ENCODE assay signal across 8 cellular contexts in genomic region chr1:38872401-38873026, GRCh38. TPM values are rescaled to one million over a fixed set of nuclear protein-coding genes. Genes with fewer than 3 reads are reported as not detected.
DNase-seq lines count a peak whose midpoint lies in the region; ATAC-seq and TF ChIP-seq lines count a peak whose summit lies in the region.

No MANE protein-coding gene starts in this region.

- H3K36me3 Mint-ChIP-seq in activated naive CD4-positive, alpha-beta T cell treated with anti-CD3 and anti-CD28 coated beads, Interleukin-2, amount 10 ng/mL, durations not matched to agents 7 days and 5 days, result peaks cover 17% of the 10 kb centered on the region

- peak overlapping the region; percentile 69 to 86 (median 77) for H3K27ac ChIP-seq in gastrocnemius medialis

- H3K9me3 Mint-ChIP-seq in activated naive CD4-positive, alpha-beta T cell treated with anti-CD3 and anti-CD28 coated beads, Interleukin-2, amount 10 ng/mL, durations not matched to agents 7 days and 5 days, result no peaks in the 10 kb centered on the region

- H3K27ac Mint-ChIP-seq in activated naive CD4-positive, alpha-beta T cell treated with anti-CD3 and anti-CD28 coated beads, Interleukin-2, amount 10 ng/mL, durations not matched to agents 7 days and 5 days, result peak overlapping the region; percentile 60

- CTCF ChIA-PET in HEK293T (lab: Yijun Ruan, JAX), result no interaction called here
- CTCF ChIA-PET in activated naive CD4-positive, alpha-beta T cell treated with anti-CD3 and anti-CD28 coated beads, Interleukin-2, amount 10 ng/mL, durations not matched to agents 7 days and 5 days (lab: Charles Lee), result interaction anchor here (1.0 kb wide), 1 partner anchor 220 kb away, joined by 3 read pairs; no protein-coding TSS in a partner anchor

- DNase-seq in GM13976 (ENCODE audit: low spot score) (peak; percentile 52), HEK293T (ENCODE audit: extremely low spot score) (peak; percentile 26), NB4 (ENCODE audit: low read depth) (peak; percentile 49), left ventricle myocardium superior (peak; percentile 34), gastrocnemius medialis (no peak), iPS-NIHi7 (ENCODE audit: extremely low spot score) (no peak), COR-L47 (lab: John Stamatoyannopoulos, UW) (no peak)
- peak; percentile 53 for DNase-seq in activated naive CD4-positive, alpha-beta T cell treated with anti-CD3 and anti-CD28 coated beads, Interleukin-2, amount 10 ng/mL, durations not matched to agents 7 days and 5 days

- no peak for TF ChIP-seq POLR2A in NB4 (IDR thresholded peaks at IDR 0.05; ENCODE audit: extremely low read depth, insufficient read length)
- TF ChIP-seq POLR2A in gastrocnemius medialis (IDR thresholded peaks at IDR 0.05), result no peak

- H3K4me1 Mint-ChIP-seq in activated naive CD4-positive, alpha-beta T cell treated with anti-CD3 and anti-CD28 coated beads, Interleukin-2, amount 10 ng/mL, durations not matched to agents 7 days and 5 days, result peaks cover 44% of the 10 kb centered on the region

- H3K36me3 ChIP-seq in gastrocnemius medialis, result no peaks in the 10 kb centered on the region

- intact Hi-C loops in left ventricle myocardium superior (cut with micrococcal nuclease) (no loop called here), gastrocnemius medialis (cut with DNase I; ENCODE audit: low total_unique reads) (loop anchor here (1.0 to 2.0 kb wide), 3 partner anchors 13 to 154 kb away; partner anchors contain the start of genes AKIRIN1, NDUFS5 and RRAGC)

- in situ Hi-C loops in GM13976 (cut with MboI; ENCODE audit: low sequenced_read_pairs, unreplicated experiment), result no loop called here
- in situ Hi-C loops in gastrocnemius medialis (cut with MboI; ENCODE audit: low sequenced_read_pairs in 4 of 4), result loop anchor here in 3 of 4 donors (25.0 kb wide), 2 partner anchors 140 to 215 kb away; no protein-coding TSS in a partner anchor

- POLR2A ChIA-PET in HEK293T (lab: Yijun Ruan, JAX), result interaction anchor here (0.7 to 2.4 kb wide), 5 partner anchors 10 to 784 kb away, joined by 3 to 11 read pairs (median 4); partner anchors contain the start of genes NDUFS5 and RRAGC

- TF ChIP-seq CTCF in GM13976 (IDR thresholded peaks at IDR 0.05; ENCODE audit: borderline replicate concordance, control extremely low read depth, extremely low read depth, insufficient read depth, missing control alignments) (no peak), NB4 (IDR thresholded peaks at IDR 0.05; ENCODE audit: low read depth, low read length) (no peak), gastrocnemius medialis (IDR thresholded peaks at IDR 0.05 in 4 of 5, conservative IDR thresholded peaks at IDR 0.05 in 1 of 5) (no peak)

- H3K9me3 ChIP-seq in gastrocnemius medialis, result no peaks in the 10 kb centered on the region

- ATAC-seq in left ventricle myocardium superior, result no peak
- peak in 1 of 2 donors; percentile 4 for ATAC-seq in gastrocnemius medialis

- H3K4me1 ChIP-seq in gastrocnemius medialis, result peaks cover 24 to 25% of the 10 kb centered on the region in 2 donors

- peak overlapping the region; percentile 92 for H3K4me3 Mint-ChIP-seq in activated naive CD4-positive, alpha-beta T cell treated with anti-CD3 and anti-CD28 coated beads, Interleukin-2, amount 10 ng/mL, durations not matched to agents 7 days and 5 days

- H3K4me3 ChIP-seq in NB4 (ENCODE audit: low read depth, low read length) (peak overlapping the region; percentile 87), gastrocnemius medialis (peak overlapping the region; percentile 69 to 95 (median 73))

- no peaks in the 10 kb centered on the region for H3K27me3 ChIP-seq in gastrocnemius medialis

- H3K27me3 Mint-ChIP-seq in activated naive CD4-positive, alpha-beta T cell treated with anti-CD3 and anti-CD28 coated beads, Interleukin-2, amount 10 ng/mL, durations not matched to agents 7 days and 5 days, result no peaks in the 10 kb centered on the region

TF ChIP-seq in HEK293T, 16 proteins besides CTCF, POLR2A, EP300 and RAD21:
- TF ChIP-seq PKNOX1 (IDR thresholded peaks at IDR 0.05), result no peak
- TF ChIP-seq SP1 (IDR thresholded peaks at IDR 0.05), result no peak
- TF ChIP-seq L3MBTL2 (conservative IDR thresholded peaks at IDR 0.05), result peak; percentile 74
- no peak for TF ChIP-seq CTBP1 (IDR thresholded peaks at IDR 0.05; ENCODE audit: borderline replicate concordance)

RNA-seq across cellular contexts. Expression of gene MYCBP, which starts 0.6 kb away (rescaled TPM):
- total RNA-seq in left ventricle myocardium superior (16.7 TPM), gastrocnemius medialis (10 to 100 TPM in 3 of 4 donors, 1 to 10 TPM in 1; 9.8 to 22.3 (median 13.5) TPM)

RNA-seq across cellular contexts. Expression of gene GJA9, which starts 8.9 kb away (rescaled TPM):
- total RNA-seq in left ventricle myocardium superior (not detected), gastrocnemius medialis (not detected)

RNA-seq across cellular contexts. Expression of gene RRAGC, which starts 12.9 kb away (rescaled TPM):
- 23.2 TPM for total RNA-seq in left ventricle myocardium superior
- total RNA-seq in gastrocnemius medialis, result 10 to 100 TPM in 2 of 4 donors, 1 to 10 TPM in 2; 8.0 to 15.5 (median 11.2) TPM

Comparison
In these comparisons a context has a peak if more than half of its experiments do, and no peak if none do; other contexts are left out.
1. DNase-seq: peak in GM13976 (single experiment), HEK293T (single experiment), NB4 (single experiment), activated naive CD4-positive, alpha-beta T cell treated with anti-CD3 and anti-CD28 coated beads, Interleukin-2, amount 10 ng/mL, durations not matched to agents 7 days and 5 days (single experiment) and left ventricle myocardium superior (single experiment); none in gastrocnemius medialis (0 of 2), iPS-NIHi7 (single experiment) and COR-L47 (single experiment).